ENCODE assay signal across 8 cellular contexts in the genomic region with DNA sequence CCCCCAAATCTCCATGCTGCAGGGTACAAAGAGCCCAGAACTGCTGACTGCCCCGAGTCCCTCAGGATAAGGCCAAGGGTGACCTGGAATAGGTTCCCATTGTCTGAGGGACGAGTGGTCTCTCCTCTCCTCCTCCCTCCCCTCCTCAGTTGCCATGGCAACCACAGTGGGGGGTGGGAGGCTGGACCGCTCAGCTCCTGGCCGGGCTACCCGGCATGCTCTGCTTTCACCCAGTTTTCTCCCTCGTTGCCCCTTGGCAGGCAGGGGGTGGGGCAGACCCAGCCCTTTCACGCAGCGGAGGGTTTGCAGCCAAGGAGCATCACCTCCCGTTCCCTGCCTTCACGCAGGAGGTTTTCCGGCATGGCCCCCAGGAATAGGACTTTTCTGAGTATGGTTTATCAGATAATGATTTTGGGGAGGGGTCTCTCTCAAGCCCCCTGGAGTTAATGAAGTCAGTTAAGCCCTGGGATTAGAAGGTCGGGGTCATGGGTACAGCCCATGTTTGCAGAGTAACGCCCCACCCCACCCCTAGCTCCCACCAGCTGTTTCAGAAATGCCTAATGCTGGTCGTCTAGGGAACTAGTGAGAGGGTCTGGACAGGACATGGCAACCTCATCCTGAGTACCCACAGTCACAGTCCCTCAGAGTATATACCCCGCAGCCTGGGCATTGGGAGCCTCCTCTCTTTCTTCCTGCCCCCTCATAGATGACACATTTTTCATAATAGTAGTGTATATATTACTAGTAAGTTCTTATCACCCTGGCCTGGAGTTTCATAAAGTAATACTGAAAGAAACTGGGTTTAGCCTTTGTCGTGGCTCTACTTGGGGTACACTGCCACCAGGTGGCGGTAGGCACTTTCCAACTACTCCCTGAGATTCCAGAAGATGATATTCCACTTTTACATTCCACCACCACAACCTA. TPM values are rescaled to one million over a fixed set of nuclear protein-coding genes. Genes with fewer than 3 reads are reported as not detected.
DNase-seq lines count a peak whose midpoint lies in the region; ATAC-seq and FAIRE-seq lines count a peak whose summit lies in the region.

No MANE protein-coding gene starts in this region.

- H3K9me3 Mint-ChIP-seq in activated T-cell treated with anti-CD3 and anti-CD28 coated beads, Interleukin-2, amount 50 U/mL, for 72 hours, result no peaks in the 10 kb centered on the region

- H3K27ac Mint-ChIP-seq in activated T-cell treated with anti-CD3 and anti-CD28 coated beads, Interleukin-2, amount 50 U/mL, for 72 hours, result no peak overlapping the region

- in situ Hi-C loops in ACHN (cut with HindIII; ENCODE audit: low pct_ligation_motif_present, low pct_unique_long_range_greater_than_20kb, low sequenced_read_pairs), result no loop called here

- peaks cover 36% of the 10 kb centered on the region for H3K27me3 Mint-ChIP-seq in activated T-cell treated with anti-CD3 and anti-CD28 coated beads, Interleukin-2, amount 50 U/mL, for 72 hours (ENCODE audit: low read depth)

- no peak overlapping the region for H3K4me3 Mint-ChIP-seq in activated T-cell treated with anti-CD3 and anti-CD28 coated beads, Interleukin-2, amount 50 U/mL, for 72 hours

- peaks cover 10% of the 10 kb centered on the region for H3K4me1 Mint-ChIP-seq in activated T-cell treated with anti-CD3 and anti-CD28 coated beads, Interleukin-2, amount 50 U/mL, for 72 hours (ENCODE audit: low read depth)

- H3K36me3 Mint-ChIP-seq in activated T-cell treated with anti-CD3 and anti-CD28 coated beads, Interleukin-2, amount 50 U/mL, for 72 hours (ENCODE audit: insufficient read depth in 2 of 2), result no peaks in the 10 kb centered on the region

- peak; percentile 57 for DNase-seq in ACHN
- peak; percentile 46 for DNase-seq in NCI-H1694 (lab: John Stamatoyannopoulos, UW)
- peak; percentile 16 to 32 for DNase-seq in activated T-cell treated with anti-CD3 and anti-CD28 coated beads, Interleukin-2, amount 50 U/mL, for 72 hours
- peak; percentile 16 to 47 for DNase-seq in hippocampal formation (lab: John Stamatoyannopoulos, UW)
- DNase-seq in smooth muscle cell of the brain vasculature (ENCODE audit: low read depth, low spot score), result peak; percentile 35
- DNase-seq in effector CD8-positive, alpha-beta T cell (lab: John Stamatoyannopoulos, UW), result no peak

- FAIRE-seq in G401.6 (lab: Jason Lieb, UNC), result peak; percentile 52

- peak; percentile 83 to 92 for ATAC-seq in activated T-cell treated with anti-CD3 and anti-CD28 coated beads, Interleukin-2, amount 50 U/mL, for 72 hours (replicated peaks in 1 of 2)
- ATAC-seq in GM21423 (IDR thresholded peaks at IDR 0.05; ENCODE audit: unreplicated experiment), result no peak

RNA-seq across cellular contexts. Expression of a gene that starts 20.7 kb away (rescaled TPM):
- not detected for total RNA-seq in activated T-cell treated with anti-CD3 and anti-CD28 coated beads, Interleukin-2, amount 50 U/mL, for 72 hours

RNA-seq across cellular contexts. Expression of a gene that starts 30.3 kb away (rescaled TPM):
- total RNA-seq in activated T-cell treated with anti-CD3 and anti-CD28 coated beads, Interleukin-2, amount 50 U/mL, for 72 hours, result not detected

RNA-seq across cellular contexts. Expression of a gene that starts 36.9 kb away (rescaled TPM):
- total RNA-seq in activated T-cell treated with anti-CD3 and anti-CD28 coated beads, Interleukin-2, amount 50 U/mL, for 72 hours, result under 1 TPM in 1 of 2 donors, not detected in 1; 0.22 TPM

RNA-seq across cellular contexts. Expression of a gene that starts 37.3 kb away (rescaled TPM):
- total RNA-seq in activated T-cell treated with anti-CD3 and anti-CD28 coated beads, Interleukin-2, amount 50 U/mL, for 72 hours, result not detected
